In genomic region chr10:87084291-87084782, GRCh38 we compare ENCODE assay signal across 8 cellular contexts.
A peak's percentile ranks its signal among the peaks of the same experiment; 100 is the strongest.
DNase-seq lines count a peak whose midpoint lies in the region; ATAC-seq, FAIRE-seq and TF ChIP-seq lines count a peak whose summit lies in the region.
"Not testable (repeated sequence)": the region's sequence is repeated elsewhere in the genome, so short reads cannot be mapped to it uniquely, and the experiment has no call there.

No MANE protein-coding gene starts in this region.

- peak overlapping the region; percentile 83 for H3K27ac Mint-ChIP-seq in activated naive CD8-positive, alpha-beta T cell

- peaks cover 60% of the 10 kb centered on the region for H3K79me2 ChIP-seq in OCI-LY3 (ENCODE audit: low read length)

- not testable (repeated sequence) for H3K36me3 Mint-ChIP-seq in activated naive CD8-positive, alpha-beta T cell

- peak; percentile 59 for DNase-seq in AG09309 (ENCODE audit: low read depth)
- DNase-seq in kidney tubule cell (ENCODE audit: low spot score), result peak; percentile 92

- not testable (repeated sequence) for H3K27me3 ChIP-seq in OCI-LY3 (ENCODE audit: low read depth, low read length)

- not testable (repeated sequence) for H3K9me3 ChIP-seq in OCI-LY3 (ENCODE audit: insufficient read depth, low read length)

- H3K4me3 Mint-ChIP-seq in activated naive CD8-positive, alpha-beta T cell, result peak overlapping the region; percentile 71

- peak; percentile 86 for FAIRE-seq in endometrium (lab: Jason Lieb, UNC)

- H3K27ac ChIP-seq in OCI-LY3 (ENCODE audit: low read length), result not testable (repeated sequence)
- H3K27ac ChIP-seq in skin epidermis, result peak overlapping the region in 19 of 21 experiments; percentile 19 to 85 (median 71)

- H3K9me3 Mint-ChIP-seq in activated naive CD8-positive, alpha-beta T cell (ENCODE audit: low read depth), result not testable (repeated sequence)

- not testable (repeated sequence) for H2AFZ ChIP-seq in OCI-LY3 (ENCODE audit: low read depth, low read length)

- peaks cover 14% of the 10 kb centered on the region for H3K4me1 ChIP-seq in OCI-LY3 (ENCODE audit: low read length)

- TF ChIP-seq CTCF in AG09309 (IDR thresholded peaks at IDR 0.05; ENCODE audit: control insufficient read depth, insufficient read depth, low read depth, low read length, missing control alignments); OCI-LY3 (IDR thresholded peaks at IDR 0.05; ENCODE audit: low read depth, low read length): not testable (repeated sequence)

- H3K9ac ChIP-seq in OCI-LY3 (ENCODE audit: low read length), result not testable (repeated sequence)

- peaks cover 66% of the 10 kb centered on the region for H3K4me1 Mint-ChIP-seq in activated naive CD8-positive, alpha-beta T cell (ENCODE audit: low read depth)

- H3K36me3 ChIP-seq in OCI-LY3 (replicated peaks; ENCODE audit: low read depth, low read length), result peaks cover 15% of the 10 kb centered on the region

- H3K27me3 Mint-ChIP-seq in activated naive CD8-positive, alpha-beta T cell, result not testable (repeated sequence)

- peak overlapping the region; percentile 37 for H3K4me2 ChIP-seq in OCI-LY3 (ENCODE audit: low read length)

- ATAC-seq in GM18909 (IDR thresholded peaks at IDR 0.05; ENCODE audit: poor library complexity, unreplicated experiment) (peak; percentile 71), HG03064 (IDR thresholded peaks at IDR 0.05; ENCODE audit: low read depth, unreplicated experiment) (peak; percentile 70)

- not testable (repeated sequence) for H3K4me3 ChIP-seq in AG09309 (ENCODE audit: control insufficient read depth, low read depth, low read length); OCI-LY3 (ENCODE audit: low read length); skin epidermis

- peaks cover 33% of the 10 kb centered on the region for H4K20me1 ChIP-seq in OCI-LY3 (ENCODE audit: insufficient read depth, low read length)
